In the genomic region with DNA sequence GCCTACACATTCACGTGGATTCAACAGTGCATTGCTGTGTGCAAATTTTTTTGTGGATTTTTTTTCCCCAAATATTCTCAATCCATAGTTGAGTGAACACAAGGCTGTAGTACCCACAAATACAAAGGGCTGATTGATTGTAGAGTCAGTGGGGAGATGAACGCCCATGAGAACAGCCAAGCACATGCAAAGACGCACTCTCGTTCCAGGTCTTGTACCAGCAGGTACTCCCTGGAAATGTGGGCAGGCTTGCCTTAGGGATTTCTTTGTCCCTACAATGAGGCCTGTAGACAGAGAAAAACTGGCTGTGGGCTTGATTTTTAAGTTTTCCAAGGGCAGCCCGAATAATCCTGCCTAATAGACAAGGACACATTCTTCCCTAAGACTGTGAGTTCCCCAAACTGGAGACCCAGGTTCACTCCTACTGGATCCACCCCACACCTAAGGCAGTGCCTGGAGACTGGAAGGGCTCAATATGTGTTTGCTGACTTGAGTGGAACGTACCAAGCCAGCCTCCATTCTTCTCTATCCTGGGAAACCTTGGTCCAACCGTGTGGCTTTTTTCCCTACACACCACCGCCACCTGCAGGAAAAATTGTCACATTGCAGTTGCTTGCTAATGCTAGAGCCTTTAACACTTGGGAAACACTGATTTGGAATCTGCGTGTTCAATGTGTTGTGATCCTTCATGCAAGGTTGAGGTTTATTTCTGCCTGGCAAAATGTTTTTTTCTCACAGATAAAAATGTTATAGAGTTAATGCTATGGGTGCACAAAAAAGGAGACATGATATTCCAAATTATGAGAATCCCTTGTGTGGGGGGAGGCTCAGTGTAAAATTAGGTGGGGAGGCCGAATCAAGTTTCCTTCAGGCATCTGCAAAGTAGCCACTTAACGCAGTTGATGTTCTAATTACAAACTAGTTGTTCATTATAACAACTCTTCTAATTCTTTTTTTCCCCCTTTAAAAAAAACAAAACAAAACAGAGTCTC, we compare ENCODE assay signal across 8 cellular contexts. TPM values are rescaled to one million over a fixed set of nuclear protein-coding genes. Genes with fewer than 3 reads are reported as not detected.
DNase-seq lines count a peak whose midpoint lies in the region; ATAC-seq and TF ChIP-seq lines count a peak whose summit lies in the region.

No MANE protein-coding gene starts in this region.

- peak; percentile 90 for TF ChIP-seq CTCF in fibroblast of mammary gland (conservative IDR thresholded peaks at IDR 0.05; ENCODE audit: control insufficient read depth, insufficient read depth, low read depth, low read length)
- peak; percentile 94 for TF ChIP-seq CTCF in neural crest cell (conservative IDR thresholded peaks at IDR 0.05)

- no peak overlapping the region for H3K4me3 ChIP-seq in fibroblast of mammary gland (ENCODE audit: control insufficient read depth, low read depth, low read length)

- peak overlapping the region; percentile 46 for H3K27ac Mint-ChIP-seq in neural crest cell (ENCODE audit: unreplicated experiment)

- DNase-seq in D341Med (ENCODE audit: low spot score) (peak; percentile 73), NCI-H146 treated with DMSO at 0.1 percent for 48 hours (lab: John Stamatoyannopoulos, UW; ENCODE audit: unreplicated experiment) (peak; percentile 4), SKM-1 (lab: John Stamatoyannopoulos, UW; ENCODE audit: unreplicated experiment) (peak; percentile 51), fibroblast of mammary gland (ENCODE audit: low read depth) (peak; percentile 52), neural crest cell (ENCODE audit: low read depth, low spot score) (peak; percentile 73)

- H3K4me1 Mint-ChIP-seq in neural crest cell = peaks cover 14% of the 10 kb centered on the region

- no peak overlapping the region for H3K4me3 Mint-ChIP-seq in neural crest cell

- H3K36me3 Mint-ChIP-seq in neural crest cell (ENCODE audit: low read depth) = no peaks in the 10 kb centered on the region

- H3K27me3 Mint-ChIP-seq in neural crest cell (ENCODE audit: low read depth) = peaks cover 4% of the 10 kb centered on the region

- ATAC-seq in GM21786 (IDR thresholded peaks at IDR 0.05; ENCODE audit: unreplicated experiment) (peak; percentile 53), HG02970 (IDR thresholded peaks at IDR 0.05; ENCODE audit: low FRiP score, unreplicated experiment) (no peak), GM18519 (IDR thresholded peaks at IDR 0.05; ENCODE audit: low FRiP score, unreplicated experiment) (no peak)

- no peaks in the 10 kb centered on the region for H3K9me3 Mint-ChIP-seq in neural crest cell

RNA-seq across cellular contexts. Expression of gene PPP1R17, which starts 49.3 kb away (rescaled TPM):
- total RNA-seq in neural crest cell = 1.2 and 1.4 TPM in 2 replicates

Comparison
In these comparisons a context has a peak if more than half of its experiments do, and no peak if none do; other contexts are left out.
1. DNase-seq: peak in every context shown above with its lines; median percentile 73 in D341Med; 73 in neural crest cell; 52 in fibroblast of mammary gland; 51 in SKM-1; 4 in NCI-H146 treated with DMSO at 0.1 percent for 48 hours.